Comparison of ENCODE assay signal across 27 cellular contexts in genomic region chr19:29194658-29195057, GRCh38.
"Had no signal": no experiment of that assay in that cellular context is flagged by ENCODE, and none has a peak within 500 bp of the region (broad histone marks: within the 10 kb centered on the region; RNA-seq: fewer than 3 reads in every experiment).

No MANE protein-coding gene starts in this region.

- H3K27ac Mint-ChIP-seq: immature natural killer cell; mesothelial cell of epicardium; natural killer cell; nephron progenitor cell; progenitor cell of endocrine pancreas; stimulated activated naive B cell treated with anti-CD40 and anti-IgM and Interleukin-4, amounts not matched to agents 10 μg/mL and 1 μg/mL and 100 μg/mL, for 72 hours had no signal

- H3K36me3 ChIP-seq: left ventricle myocardium inferior, ovary, right atrium auricular region, stomach, thyroid gland, transverse colon, upper lobe of left lung had no signal

- H3K9me3 ChIP-seq: ovary, right atrium auricular region, testis, thyroid gland, transverse colon had no signal

- FAIRE-seq: islet of Langerhans, kidney had no signal

- ATAC-seq: natural killer cell; sciatic nerve; stimulated activated naive B cell treated with anti-CD40 and anti-IgM and Interleukin-4, amounts not matched to agents 10 μg/mL and 1 μg/mL and 100 μg/mL, for 72 hours; stimulated activated naive CD8-positive, alpha-beta T cell treated with anti-CD3 and anti-CD28 coated beads, Interleukin-15, Interleukin-2, amounts not matched to agents 100 U/mL and 50 U/mL, for 24 hours had no signal

- H3K4me3 ChIP-seq: left ventricle myocardium inferior, lung, ovary, right atrium auricular region, skin epidermis, stomach, testis, thyroid gland, transverse colon, upper lobe of left lung had no signal

- H3K4me1 ChIP-seq: left ventricle myocardium inferior, stomach, testis, thyroid gland, transverse colon, upper lobe of left lung had no signal

- H3K27ac ChIP-seq: left ventricle myocardium inferior, ovary, right atrium auricular region, skin epidermis, stomach, testis, thyroid gland, transverse colon, upper lobe of left lung had no signal

- H3K4me3 Mint-ChIP-seq: immature natural killer cell; mesothelial cell of epicardium; naive B cell; natural killer cell; nephron progenitor cell; stimulated activated naive B cell treated with anti-CD40 and anti-IgM and Interleukin-4, amounts not matched to agents 10 μg/mL and 1 μg/mL and 100 μg/mL, for 72 hours had no signal

- DNase-seq: hypothalamus; immature natural killer cell; kidney; left ventricle myocardium inferior; mesendoderm; naive B cell; natural killer cell; nephron progenitor cell; ovary; stimulated activated CD4-positive, alpha-beta T cell treated with anti-CD3 and anti-CD28 coated beads, Interleukin-12 subunit alpha, Interleukin-12 subunit beta, amount 100 ng/mL, for 4 hours; stimulated activated CD4-positive, alpha-beta T cell treated with anti-CD3 and anti-CD28 coated beads, Interleukin-15, amount 100 ng/mL, for 24 hours; stimulated activated CD4-positive, alpha-beta T cell treated with anti-CD3 and anti-CD28 coated beads, Interleukin-2, amount 100 ng/mL, for 24 hours; stimulated activated CD4-positive, alpha-beta T cell treated with anti-CD3 and anti-CD28 coated beads, Interleukin-4, amount 100 ng/mL, for 1 hour; stimulated activated naive B cell treated with anti-CD40 and anti-IgM and Interleukin-4, amounts not matched to agents 10 μg/mL and 1 μg/mL and 100 μg/mL, for 72 hours; stimulated activated naive CD8-positive, alpha-beta T cell treated with anti-CD3 and anti-CD28 coated beads, Interleukin-15, Interleukin-2, amounts not matched to agents 100 U/mL and 50 U/mL, for 24 hours; stomach; testis; thyroid gland; transverse colon; upper lobe of left lung had no signal

- H3K36me3 Mint-ChIP-seq: mesothelial cell of epicardium, natural killer cell had no signal

- H3K4me1 Mint-ChIP-seq: mesothelial cell of epicardium; naive B cell; nephron progenitor cell; stimulated activated naive B cell treated with anti-CD40 and anti-IgM and Interleukin-4, amounts not matched to agents 10 μg/mL and 1 μg/mL and 100 μg/mL, for 72 hours had no signal

- H3K27me3 ChIP-seq: ovary, right atrium auricular region, stomach, testis, thyroid gland, transverse colon, upper lobe of left lung had no signal

- H3K27me3 Mint-ChIP-seq: stimulated activated naive B cell treated with anti-CD40 and anti-IgM and Interleukin-4, amounts not matched to agents 10 μg/mL and 1 μg/mL and 100 μg/mL, for 72 hours had no signal
